ENCODE assay signal across 9 cellular contexts in the genomic region with DNA sequence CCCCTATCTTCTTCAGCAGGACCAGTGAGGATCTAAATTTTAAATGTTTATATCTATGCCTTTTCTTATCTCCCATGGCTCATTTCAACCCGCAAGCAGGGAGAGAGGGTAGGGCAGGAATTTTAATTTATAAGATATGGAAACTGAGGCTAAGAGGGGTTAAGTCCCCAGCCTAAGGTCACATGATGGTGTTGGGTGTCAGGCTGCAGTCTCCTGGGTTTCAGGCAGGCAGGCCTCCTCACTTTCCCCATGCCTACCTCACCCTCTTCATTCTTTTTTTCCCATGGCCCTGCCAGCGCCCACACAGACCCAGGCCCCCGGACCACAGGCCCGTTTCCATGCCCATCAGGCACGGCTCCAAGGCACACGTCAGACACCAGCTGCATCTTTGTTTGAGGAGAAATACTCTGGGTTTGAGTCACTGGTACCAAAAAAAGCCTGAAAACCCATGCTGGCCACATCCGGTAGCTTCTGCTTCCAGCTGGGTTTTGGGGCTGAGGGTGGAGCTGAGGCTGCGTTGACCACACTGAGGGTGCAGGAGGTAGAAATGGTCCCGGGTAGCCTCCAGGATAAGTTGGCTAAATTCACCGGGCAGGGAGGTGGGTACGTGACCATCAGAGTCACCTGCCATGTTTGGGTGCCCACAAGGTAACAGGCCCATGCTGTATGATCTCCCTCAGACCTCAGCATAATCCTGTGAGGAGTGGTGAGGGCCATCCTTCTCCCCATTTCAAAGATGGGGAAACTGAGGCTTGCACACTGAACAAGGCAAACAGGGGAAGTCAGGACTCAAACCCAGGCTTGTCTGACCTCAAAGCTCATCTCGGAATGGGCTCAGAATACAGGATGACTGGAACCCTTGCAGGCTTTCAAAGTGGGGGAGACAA. TPM values are rescaled to one million over a fixed set of nuclear protein-coding genes. Genes with fewer than 3 reads are reported as not detected.
DNase-seq lines count a peak whose midpoint lies in the region; ATAC-seq and TF ChIP-seq lines count a peak whose summit lies in the region.
"Had no signal": no experiment of that assay in that cellular context is flagged by ENCODE, and none has a peak within 500 bp of the region (broad histone marks: within the 10 kb centered on the region; RNA-seq: fewer than 3 reads in every experiment).

No MANE protein-coding gene starts in this region.

- H3K9me3 Mint-ChIP-seq in activated T-cell treated with anti-CD3 and anti-CD28 coated beads, Interleukin-2, amount 50 U/mL, for 4 hours, result no peaks in the 10 kb centered on the region

- H3K27me3 ChIP-seq in left lung (peaks cover 0 to 6% of the 10 kb centered on the region in 2 donors), WERI-Rb-1 (ENCODE audit: insufficient read depth, low read depth, severe bottlenecking) (no peaks in the 10 kb centered on the region)

- intact Hi-C loops in left lung (cut with DNase I), result no loop called here

- H3K9me3 ChIP-seq in left lung (no peaks in the 10 kb centered on the region), WERI-Rb-1 (ENCODE audit: severe bottlenecking) (no peaks in the 10 kb centered on the region)

- no peak overlapping the region for H3K4me3 Mint-ChIP-seq in activated T-cell treated with anti-CD3 and anti-CD28 coated beads, Interleukin-2, amount 50 U/mL, for 4 hours

- ATAC-seq in GM21526 (IDR thresholded peaks at IDR 0.05; ENCODE audit: low FRiP score, unreplicated experiment), result peak; percentile 74
- ATAC-seq in activated T-cell treated with anti-CD3 and anti-CD28 coated beads, Interleukin-2, amount 50 U/mL, for 4 hours, result peak; percentile 66 to 78
- peak; percentile 24 for ATAC-seq in left lung

- TF ChIP-seq CTCF in GM12875 (IDR thresholded peaks at IDR 0.05; ENCODE audit: borderline replicate concordance, insufficient read depth, low read depth, low read length) (no peak), left lung (IDR thresholded peaks at IDR 0.05) (no peak), WERI-Rb-1 (IDR thresholded peaks at IDR 0.05; ENCODE audit: low read depth, low read length) (no peak)

- H3K27ac ChIP-seq in left lung (no peak overlapping the region), WERI-Rb-1 (no peak overlapping the region)

- DNase-seq in HS-5 (ENCODE audit: low read depth) (peak; percentile 85), left lung (no peak), NCI-H2107 treated with DMSO at 0.1 percent for 48 hours (lab: John Stamatoyannopoulos, UW; ENCODE audit: unreplicated experiment) (no peak), WERI-Rb-1 (no peak), NCI-H524 (lab: John Stamatoyannopoulos, UW) (no peak)
- no peak for DNase-seq in activated T-cell treated with anti-CD3 and anti-CD28 coated beads, Interleukin-2, amount 50 U/mL, for 4 hours

- no peaks in the 10 kb centered on the region for H3K27me3 Mint-ChIP-seq in activated T-cell treated with anti-CD3 and anti-CD28 coated beads, Interleukin-2, amount 50 U/mL, for 4 hours (ENCODE audit: low read depth)

- no peaks in the 10 kb centered on the region for H3K4me1 ChIP-seq in left lung

- H3K4me3 ChIP-seq in GM12875 (ENCODE audit: low read depth, low read length) (peak overlapping the region; percentile 23), left lung (no peak overlapping the region), WERI-Rb-1 (ENCODE audit: low read depth, low read length) (no peak overlapping the region)

- H3K36me3 ChIP-seq in left lung, result no peaks in the 10 kb centered on the region
- no peaks in the 10 kb centered on the region for H3K36me3 ChIP-seq in WERI-Rb-1

- no peaks in the 10 kb centered on the region for H3K36me3 Mint-ChIP-seq in activated T-cell treated with anti-CD3 and anti-CD28 coated beads, Interleukin-2, amount 50 U/mL, for 4 hours (ENCODE audit: insufficient read depth)

- H3K4me1 Mint-ChIP-seq in activated T-cell treated with anti-CD3 and anti-CD28 coated beads, Interleukin-2, amount 50 U/mL, for 4 hours (ENCODE audit: low read depth), result peaks cover 25% of the 10 kb centered on the region

RNA-seq across cellular contexts. Expression of a gene that starts 7.5 kb away (rescaled TPM):
- total RNA-seq in activated T-cell treated with anti-CD3 and anti-CD28 coated beads, Interleukin-2, amount 50 U/mL, for 4 hours, result not detected
- total RNA-seq in left lung, result 1 to 10 TPM; 1.0 to 1.3 TPM
- total RNA-seq: T-helper 2 cell treated with Interferon-gamma antibody and Interleukin-4, amounts not matched to agents 100 ng/mL and 5 ng/mL, for 36 hours had no signal

RNA-seq across cellular contexts. Expression of a gene that starts 11.4 kb away (rescaled TPM):
- not detected for total RNA-seq in activated T-cell treated with anti-CD3 and anti-CD28 coated beads, Interleukin-2, amount 50 U/mL, for 4 hours
- not detected for total RNA-seq in left lung
- total RNA-seq: T-helper 2 cell treated with Interferon-gamma antibody and Interleukin-4, amounts not matched to agents 100 ng/mL and 5 ng/mL, for 36 hours had no signal

RNA-seq across cellular contexts. Expression of a gene that starts 20.4 kb away (rescaled TPM):
- 10 to 100 TPM; 32.5 to 45.4 (median 38.8) TPM for total RNA-seq in activated T-cell treated with anti-CD3 and anti-CD28 coated beads, Interleukin-2, amount 50 U/mL, for 4 hours
- 10 to 100 TPM; 51.4 to 69.0 TPM for total RNA-seq in left lung

RNA-seq across cellular contexts. Expression of a gene that starts 47.1 kb away (rescaled TPM):
- total RNA-seq in activated T-cell treated with anti-CD3 and anti-CD28 coated beads, Interleukin-2, amount 50 U/mL, for 4 hours, result 10 to 100 TPM in 1 of 3 donors, 1 to 10 TPM in 2; 3.4 to 11.4 (median 9.8) TPM
- total RNA-seq in left lung, result 10 to 100 TPM in 1 of 2 donors, 1 to 10 TPM in 1; 1.7 to 11.2 TPM

Comparison
In these comparisons a context has a peak if more than half of its experiments do, and no peak if none do; other contexts are left out.
1. ATAC-seq: peak in every context shown above with its lines; median percentile 74 in GM21526; 72 in activated T-cell treated with anti-CD3 and anti-CD28 coated beads, Interleukin-2, amount 50 U/mL, for 4 hours; 24 in left lung.